11 cellular contexts compared by ENCODE assay signal in the genomic region with DNA sequence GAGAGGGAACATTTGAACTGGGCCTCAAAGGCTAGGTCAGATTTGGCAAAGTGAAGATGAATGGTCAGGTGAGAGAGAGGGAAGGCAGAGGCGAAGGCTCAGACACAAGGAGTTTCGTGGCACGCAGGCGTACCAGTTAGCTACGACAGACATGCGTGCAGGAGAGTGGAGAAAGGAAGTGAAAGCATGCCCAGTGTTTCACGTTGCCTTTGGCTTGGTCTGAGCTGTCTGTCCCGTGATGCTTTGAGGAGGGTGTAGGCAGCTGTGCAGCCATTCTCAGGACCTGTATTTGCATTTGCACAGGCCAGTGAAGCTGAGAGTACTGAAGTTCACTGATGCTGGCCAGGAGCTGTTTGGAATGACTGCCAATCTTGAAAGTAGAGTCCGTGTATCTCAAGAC.
DNase-seq lines count a peak whose midpoint lies in the region; ATAC-seq and TF ChIP-seq lines count a peak whose summit lies in the region.
"Had no signal": no experiment of that assay in that cellular context is flagged by ENCODE, and none has a peak within 500 bp of the region (broad histone marks: within the 10 kb centered on the region; RNA-seq: fewer than 3 reads in every experiment).

No MANE protein-coding gene starts in this region.

- H3K4me1 ChIP-seq in gastroesophageal sphincter = peaks cover 0 to 50% (median 9%) of the 10 kb centered on the region in 3 donors

- H3K4me3 Mint-ChIP-seq in activated T-cell treated with anti-CD3 and anti-CD28 coated beads, Interleukin-2, amount 50 U/mL, for 72 hours = no peak overlapping the region

- DNase-seq in NCI-H226 (no peak), RKO (ENCODE audit: low spot score) (no peak), epidermal melanocyte (ENCODE audit: insufficient read length, low spot score) (no peak)
- no peak for DNase-seq in activated T-cell treated with anti-CD3 and anti-CD28 coated beads, Interleukin-2, amount 50 U/mL, for 72 hours

- H3K4me3 ChIP-seq in gastroesophageal sphincter = no peak overlapping the region
- H3K4me3 ChIP-seq: cardiac muscle cell, skin epidermis had no signal

- TF ChIP-seq EP300 in gastroesophageal sphincter (IDR thresholded peaks at IDR 0.05) = no peak

- H3K4me1 Mint-ChIP-seq in activated T-cell treated with anti-CD3 and anti-CD28 coated beads, Interleukin-2, amount 50 U/mL, for 72 hours (ENCODE audit: low read depth) = peaks cover 7% of the 10 kb centered on the region

- no peak for TF ChIP-seq POLR2A in gastroesophageal sphincter (IDR thresholded peaks at IDR 0.05)

- no peak overlapping the region for H3K27ac Mint-ChIP-seq in activated T-cell treated with anti-CD3 and anti-CD28 coated beads, Interleukin-2, amount 50 U/mL, for 72 hours

- no peaks in the 10 kb centered on the region for H3K36me3 ChIP-seq in gastroesophageal sphincter
- H3K36me3 ChIP-seq: cardiac muscle cell had no signal

- peaks cover 51% of the 10 kb centered on the region for H3K27me3 Mint-ChIP-seq in activated T-cell treated with anti-CD3 and anti-CD28 coated beads, Interleukin-2, amount 50 U/mL, for 72 hours (ENCODE audit: low read depth)

- no peaks in the 10 kb centered on the region for H3K36me3 Mint-ChIP-seq in activated T-cell treated with anti-CD3 and anti-CD28 coated beads, Interleukin-2, amount 50 U/mL, for 72 hours (ENCODE audit: insufficient read depth in 2 of 2)

- peak overlapping the region in 3 of 4 donors; percentile 11 to 85 (median 44) for H3K27ac ChIP-seq in gastroesophageal sphincter
- H3K27ac ChIP-seq: cardiac muscle cell, skin epidermis, VCaP had no signal

- ATAC-seq in GM18502 (IDR thresholded peaks at IDR 0.05; ENCODE audit: poor library complexity, unreplicated experiment) (peak; percentile 97), GM21528 (IDR thresholded peaks at IDR 0.05; ENCODE audit: low FRiP score, unreplicated experiment) (peak; percentile 94), HG03432 (IDR thresholded peaks at IDR 0.05; ENCODE audit: unreplicated experiment) (peak; percentile 97), gastroesophageal sphincter (peak; percentile 23)
- no peak for ATAC-seq in activated T-cell treated with anti-CD3 and anti-CD28 coated beads, Interleukin-2, amount 50 U/mL, for 72 hours (replicated peaks in 1 of 2)

- WGBS in gastroesophageal sphincter (ENCODE audit: low coverage in 1 of 2), 2 donors = 50 to 56% methylated on average over 7 to 9 of the region's 9 CpGs

- H3K9me3 Mint-ChIP-seq in activated T-cell treated with anti-CD3 and anti-CD28 coated beads, Interleukin-2, amount 50 U/mL, for 72 hours = no peaks in the 10 kb centered on the region

- H3K9me3 ChIP-seq in gastroesophageal sphincter = no peaks in the 10 kb centered on the region

- H3K27me3 ChIP-seq in gastroesophageal sphincter = no peaks in the 10 kb centered on the region

- TF ChIP-seq CTCF in gastroesophageal sphincter (IDR thresholded peaks at IDR 0.05) = no peak

Comparison
In these comparisons a context has a peak if more than half of its experiments do, and no peak if none do; other contexts are left out.
1. ATAC-seq: peak in GM18502 (single experiment), GM21528 (single experiment), HG03432 (single experiment) and gastroesophageal sphincter (single experiment); none in activated T-cell treated with anti-CD3 and anti-CD28 coated beads, Interleukin-2, amount 50 U/mL, for 72 hours (0 of 2).